ENCODE assay signal across 8 cellular contexts in genomic region chr15:90001683-90002427, GRCh38. TPM values are rescaled to one million over a fixed set of nuclear protein-coding genes. Genes with fewer than 3 reads are reported as not detected.
DNase-seq lines count a peak whose midpoint lies in the region; ATAC-seq and TF ChIP-seq lines count a peak whose summit lies in the region.

No MANE protein-coding gene starts in this region.

- H3K9me3 ChIP-seq in BE2C (no peaks in the 10 kb centered on the region), MG63 (no peaks in the 10 kb centered on the region)

- intact Hi-C loops in left colon (cut with DNase I, micrococcal nuclease), result no loop called here

- H3K27ac ChIP-seq in cingulate gyrus (ENCODE audit: low read depth, low read length), result peak overlapping the region; percentile 19

- ATAC-seq in GM19328 (IDR thresholded peaks at IDR 0.05; ENCODE audit: unreplicated experiment) (peak; percentile 38), left colon (peak; percentile 34)

- H3K4me3 ChIP-seq in BE2C (ENCODE audit: low read depth, low read length) (peak overlapping the region; percentile 69), MG63 (peak overlapping the region; percentile 59)

- TF ChIP-seq CTCF in BE2C (IDR thresholded peaks at IDR 0.05; ENCODE audit: low read depth, low read length), result no peak

- H3K36me3 ChIP-seq in BE2C, result no peaks in the 10 kb centered on the region
- H3K36me3 ChIP-seq in MG63, result peaks cover 16% of the 10 kb centered on the region

- H3K27me3 ChIP-seq in BE2C (no peaks in the 10 kb centered on the region), MG63 (no peaks in the 10 kb centered on the region)

- DNase-seq in BE2C (peak; percentile 60), MG63 (peak; percentile 76), left colon (peak; percentile 74 to 82), KG1 (lab: John Stamatoyannopoulos, UW) (no peak)
- peak; percentile 49 to 52 for DNase-seq in activated CD4-positive, alpha-beta T cell treated with anti-CD3 and anti-CD28 coated beads for 24 hours (ENCODE audit: low read depth in 2 of 2)
- peak; percentile 63 for DNase-seq in stimulated activated CD4-positive, alpha-beta T cell treated with anti-CD3 and anti-CD28 coated beads, Interleukin-4, amount 100 ng/mL, for 24 hours

- H3K4me1 ChIP-seq in BE2C, result no peaks in the 10 kb centered on the region; the same call in 1 of the 2 replicates

RNA-seq across cellular contexts. Expression of gene ZNF710, which starts 0.7 kb away (rescaled TPM):
- polyA plus RNA-seq in BE2C (2012; ENCODE audit: insufficient read depth, insufficient read length, low read depth), result 14.6 TPM
- 7.0 and 9.1 TPM in 2 replicates for total RNA-seq in MG63 (2014; rRNA removed; shearing (Covaris generic); ENCODE audit: low replicate concordance)
- total RNA-seq in left colon, result 10 to 100 TPM; 33.8 to 52.9 TPM
